Comparison of ENCODE assay signal across 28 cellular contexts in the genomic region with DNA sequence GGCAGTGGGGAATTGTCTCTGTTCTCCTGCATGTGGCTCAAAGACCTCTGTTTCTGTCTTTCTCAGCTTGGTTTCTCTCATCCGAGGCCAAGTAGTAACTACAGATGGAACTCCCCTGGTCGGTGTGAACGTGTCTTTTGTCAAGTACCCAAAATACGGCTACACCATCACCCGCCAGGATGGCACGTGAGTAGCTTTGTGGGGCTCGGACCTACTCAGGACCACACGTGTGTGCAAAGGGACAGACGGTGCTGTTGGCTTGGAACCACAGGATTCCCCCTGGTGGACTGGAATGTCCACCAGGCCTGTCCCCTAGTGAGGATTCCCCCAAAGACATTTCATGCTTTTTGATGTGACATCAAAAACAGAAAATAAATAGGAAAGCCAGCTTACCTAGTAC.
"Had no signal": no experiment of that assay in that cellular context is flagged by ENCODE, and none has a peak within 500 bp of the region (broad histone marks: within the 10 kb centered on the region; RNA-seq: fewer than 3 reads in every experiment).

No MANE protein-coding gene starts in this region.

- ATAC-seq: effector memory CD8-positive, alpha-beta T cell; gastrocnemius medialis; left lobe of liver; natural killer cell; psoas muscle; right cardiac atrium; stimulated activated memory B cell treated with anti-CD40 and anti-IgM and Interleukin-4, amounts not matched to agents 10 μg/mL and 1 μg/mL and 100 μg/mL, for 72 hours; stimulated activated naive CD8-positive, alpha-beta T cell treated with anti-CD3 and anti-CD28 coated beads, Interleukin-15, Interleukin-2, amounts not matched to agents 100 U/mL and 50 U/mL, for 24 hours had no signal

- DNase-seq: cerebellar nuclear complex; cortex of kidney; effector memory CD8-positive, alpha-beta T cell; foreskin fibroblast; gastrocnemius medialis; head of caudate nucleus; immature natural killer cell; natural killer cell; occipital lobe; ovary; psoas muscle; right cardiac atrium; spleen; stimulated activated CD4-positive, alpha-beta T cell treated with anti-CD3 and anti-CD28 coated beads, Interleukin-4, amount 100 ng/mL, for 4 hours; stimulated activated naive CD8-positive, alpha-beta T cell treated with anti-CD3 and anti-CD28 coated beads, Interleukin-15, Interleukin-2, amounts not matched to agents 100 U/mL and 50 U/mL, for 24 hours; substantia nigra; testis; tibial artery; upper lobe of left lung had no signal

- H3K27ac Mint-ChIP-seq: effector memory CD8-positive, alpha-beta T cell; immature natural killer cell; memory B cell; natural killer cell; stimulated activated memory B cell treated with anti-CD40 and anti-IgM and Interleukin-4, amounts not matched to agents 10 μg/mL and 1 μg/mL and 100 μg/mL, for 72 hours had no signal

- H3K27ac ChIP-seq: gastrocnemius medialis, hepatocyte, ovary, psoas muscle, skin epidermis, spleen, testis, tibial artery, upper lobe of left lung had no signal

- H3K27me3 ChIP-seq: gastrocnemius medialis, hepatocyte, ovary, testis, tibial artery, upper lobe of left lung had no signal

- H3K4me1 ChIP-seq: gastrocnemius medialis, psoas muscle, spleen, testis, tibial artery, upper lobe of left lung had no signal

- H3K4me3 Mint-ChIP-seq: effector memory CD8-positive, alpha-beta T cell; immature natural killer cell; memory B cell; natural killer cell; neural crest cell; stimulated activated memory B cell treated with anti-CD40 and anti-IgM and Interleukin-4, amounts not matched to agents 10 μg/mL and 1 μg/mL and 100 μg/mL, for 72 hours had no signal

- H3K27me3 Mint-ChIP-seq: memory B cell; stimulated activated memory B cell treated with anti-CD40 and anti-IgM and Interleukin-4, amounts not matched to agents 10 μg/mL and 1 μg/mL and 100 μg/mL, for 72 hours had no signal

- H3K9me3 ChIP-seq: gastrocnemius medialis, ovary, psoas muscle, spleen, testis, tibial artery, upper lobe of left lung had no signal

- H3K4me2 ChIP-seq: hepatocyte had no signal

- H3K36me3 Mint-ChIP-seq: immature natural killer cell; memory B cell; natural killer cell; stimulated activated memory B cell treated with anti-CD40 and anti-IgM and Interleukin-4, amounts not matched to agents 10 μg/mL and 1 μg/mL and 100 μg/mL, for 72 hours had no signal

- H3K9me3 Mint-ChIP-seq: effector memory CD8-positive, alpha-beta T cell; memory B cell; natural killer cell; neural crest cell; stimulated activated memory B cell treated with anti-CD40 and anti-IgM and Interleukin-4, amounts not matched to agents 10 μg/mL and 1 μg/mL and 100 μg/mL, for 72 hours had no signal

- H3K4me3 ChIP-seq: gastrocnemius medialis, hepatocyte, lung, ovary, psoas muscle, skin epidermis, spleen, testis, tibial artery, upper lobe of left lung had no signal

- H2AFZ ChIP-seq: hepatocyte had no signal

- H3K36me3 ChIP-seq: gastrocnemius medialis, ovary, spleen, tibial artery, upper lobe of left lung had no signal

- H3K79me2 ChIP-seq: hepatocyte had no signal

- H3K4me1 Mint-ChIP-seq: immature natural killer cell; memory B cell; natural killer cell; stimulated activated memory B cell treated with anti-CD40 and anti-IgM and Interleukin-4, amounts not matched to agents 10 μg/mL and 1 μg/mL and 100 μg/mL, for 72 hours had no signal

- FAIRE-seq: keratinocyte, urothelium cell line had no signal
